In genomic region chr19:2984196-2984490, GRCh38 we compare ENCODE assay signal across 1 cellular context.
TF ChIP-seq lines count a peak whose summit lies in the region.

No MANE protein-coding gene starts in this region.

TF ChIP-seq in SK-N-SH treated with all-trans-retinoic acid at 6 μM for 48 hours, 23 proteins besides CTCF, POLR2A, EP300 and RAD21 (continued from another document):
- TF ChIP-seq PATZ1 (CRISPR knock-in tag; IDR thresholded peaks at IDR 0.05; ENCODE audit: borderline replicate concordance): no peak
